9 cellular contexts compared by ENCODE assay signal in the genomic region with DNA sequence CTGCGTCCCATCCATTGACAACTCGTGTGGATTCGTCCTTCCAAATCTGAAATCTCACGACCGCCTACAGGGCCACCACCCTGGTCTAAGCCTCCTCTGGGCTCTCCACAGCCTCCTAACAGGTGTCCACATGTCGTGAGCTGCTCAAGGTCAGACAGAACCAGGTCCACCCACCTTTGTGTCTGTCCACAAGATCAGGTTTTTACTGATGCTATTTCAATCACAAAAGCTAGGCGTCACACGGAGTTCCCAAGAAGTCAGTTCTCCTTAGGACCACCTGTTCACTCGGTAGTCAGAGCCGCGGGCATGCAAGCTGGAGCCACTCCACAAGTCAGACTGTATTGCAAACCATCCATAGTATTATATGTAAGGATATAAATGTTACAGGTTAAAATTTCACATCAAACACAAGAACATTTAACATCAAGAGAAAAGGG. TPM values are rescaled to one million over a fixed set of nuclear protein-coding genes. Genes with fewer than 3 reads are reported as not detected.
DNase-seq lines count a peak whose midpoint lies in the region; ATAC-seq and TF ChIP-seq lines count a peak whose summit lies in the region.
"Had no signal": no experiment of that assay in that cellular context is flagged by ENCODE, and none has a peak within 500 bp of the region (broad histone marks: within the 10 kb centered on the region; RNA-seq: fewer than 3 reads in every experiment).

No MANE protein-coding gene starts in this region.

- H3K36me3 ChIP-seq in left ventricle myocardium inferior = no peaks in the 10 kb centered on the region
- peaks cover 5% of the 10 kb centered on the region for H3K36me3 ChIP-seq in adipocyte (ENCODE audit: control insufficient read depth, insufficient read depth, low read length, severe bottlenecking)
- H3K36me3 ChIP-seq in mucosa of stomach (ENCODE audit: control insufficient read depth, insufficient read depth, low read length) = no peaks in the 10 kb centered on the region

- H3K9me3 Mint-ChIP-seq in type B pancreatic cell = no peaks in the 10 kb centered on the region

- intact Hi-C loops in left ventricle myocardium inferior (cut with micrococcal nuclease) = no loop called here
- intact Hi-C loops in Right ventricle myocardium superior (cut with DNase I) = no loop called here

- DNase-seq in left ventricle myocardium inferior (no peak), Right ventricle myocardium superior (no peak), adipocyte (ENCODE audit: low read depth) (no peak), type B pancreatic cell (ENCODE audit: extremely low spot score, unreplicated experiment) (no peak), HuH-7 (ENCODE audit: low spot score) (no peak)

- H3K27me3 Mint-ChIP-seq in type B pancreatic cell = peaks cover 22% of the 10 kb centered on the region

- ATAC-seq in Right ventricle myocardium superior (ENCODE audit: poor library complexity) (no peak), GM21367 (IDR thresholded peaks at IDR 0.05; ENCODE audit: unreplicated experiment) (no peak), GM18502 (IDR thresholded peaks at IDR 0.05; ENCODE audit: poor library complexity, unreplicated experiment) (no peak)

- no peaks in the 10 kb centered on the region for H3K36me3 Mint-ChIP-seq in type B pancreatic cell

- H3K4me3 Mint-ChIP-seq in type B pancreatic cell = peak overlapping the region; percentile 89

- no peaks in the 10 kb centered on the region for H3K4me1 Mint-ChIP-seq in type B pancreatic cell (ENCODE audit: unreplicated experiment)

- no peak for TF ChIP-seq CTCF in left ventricle myocardium inferior (IDR thresholded peaks at IDR 0.05; ENCODE audit: borderline replicate concordance)
- no peak for TF ChIP-seq CTCF in type B pancreatic cell (conservative IDR thresholded peaks at IDR 0.05)

- peak overlapping the region; percentile 84 for H3K27ac Mint-ChIP-seq in type B pancreatic cell

- H3K27me3 ChIP-seq in left ventricle myocardium inferior (ENCODE audit: low read depth) (peaks cover 12% of the 10 kb centered on the region), adipocyte (replicated peaks; ENCODE audit: control insufficient read depth, insufficient read depth, low read length) (peaks cover 23% of the 10 kb centered on the region), mucosa of stomach (ENCODE audit: control insufficient read depth, insufficient read depth, low read length) (no peaks in the 10 kb centered on the region)
- H3K27me3 ChIP-seq: foreskin keratinocyte had no signal

- H3K4me1 ChIP-seq in left ventricle myocardium inferior (peaks cover 13% of the 10 kb centered on the region), adipocyte (ENCODE audit: control insufficient read depth, insufficient read depth, low read length) (no peaks in the 10 kb centered on the region), mucosa of stomach (ENCODE audit: control insufficient read depth, insufficient read depth, low read length) (peaks cover 12% of the 10 kb centered on the region)

- no peak overlapping the region for H3K27ac ChIP-seq in left ventricle myocardium inferior (replicated peaks)

- peak overlapping the region; percentile 86 for H3K9ac ChIP-seq in adipocyte (ENCODE audit: low read length)
- peak overlapping the region; percentile 56 for H3K9ac ChIP-seq in mucosa of stomach (ENCODE audit: low read length)

- peak overlapping the region; percentile 69 for H3K4me3 ChIP-seq in left ventricle myocardium inferior
- H3K4me3 ChIP-seq in adipocyte (ENCODE audit: low read length) = peak overlapping the region; percentile 84
- no peak overlapping the region for H3K4me3 ChIP-seq in mucosa of stomach (ENCODE audit: low read length)

- H3K9me3 ChIP-seq in left ventricle myocardium inferior (replicated peaks) (no peaks in the 10 kb centered on the region), adipocyte (ENCODE audit: control insufficient read depth, low read length) (no peaks in the 10 kb centered on the region), mucosa of stomach (ENCODE audit: control insufficient read depth, low read length) (no peaks in the 10 kb centered on the region)

RNA-seq across cellular contexts. Expression of gene DNPH1, which starts 0.5 kb away (rescaled TPM):
- total RNA-seq in left ventricle myocardium inferior (27.7 TPM), Right ventricle myocardium superior (31.5 TPM), type B pancreatic cell (ENCODE audit: low replicate concordance) (47.8 and 52.3 TPM in 2 replicates)

RNA-seq across cellular contexts. Expression of gene TTBK1, which starts 13.5 kb away (rescaled TPM):
- total RNA-seq in left ventricle myocardium inferior = 0.27 TPM
- total RNA-seq in Right ventricle myocardium superior = 0.13 TPM
- total RNA-seq in type B pancreatic cell (ENCODE audit: low replicate concordance) = 0.93 and 1.7 TPM in 2 replicates

RNA-seq across cellular contexts. Expression of gene CUL9, which starts 47.8 kb away (rescaled TPM):
- total RNA-seq in left ventricle myocardium inferior (14.7 TPM), Right ventricle myocardium superior (12.5 TPM), type B pancreatic cell (ENCODE audit: low replicate concordance) (29.5 and 49.5 TPM in 2 replicates)

RNA-seq across cellular contexts. Expression of gene SRF, which starts 58.8 kb away (rescaled TPM):
- 61.8 TPM for total RNA-seq in left ventricle myocardium inferior
- total RNA-seq in Right ventricle myocardium superior = 65.3 TPM
- 35.2 and 38.2 TPM in 2 replicates for total RNA-seq in type B pancreatic cell (ENCODE audit: low replicate concordance)
